In genomic region chr7:149226840-149227494, GRCh38 we compare ENCODE assay signal across 16 cellular contexts.
"Had no signal": no experiment of that assay in that cellular context is flagged by ENCODE, and none has a peak within 500 bp of the region (broad histone marks: within the 10 kb centered on the region; RNA-seq: fewer than 3 reads in every experiment).

No MANE protein-coding gene starts in this region.

- DNase-seq: activated CD4-positive, alpha-beta T cell treated with anti-CD3 and anti-CD28 coated beads, Interleukin-2, amount 50 U/mL, for 4 hours; activated CD4-positive, CD25-positive, alpha-beta regulatory T cell treated with anti-CD3 and anti-CD28 coated beads, Interleukin-2, amount 50 U/mL, for 72 hours; activated gamma-delta T cell treated with Interleukin-2 at 50 U/mL for 16 hours; activated naive CD8-positive, alpha-beta T cell treated with anti-CD3 and anti-CD28 coated beads, Interleukin-2, amount 10 ng/mL, durations not matched to agents 7 days and 5 days; activated T-cell treated with anti-CD3 and anti-CD28 coated beads, Interleukin-2, amount 50 U/mL, for 4 hours; colonic mucosa; hippocampal formation; kidney glomerular epithelial cell; naive thymus-derived CD8-positive, alpha-beta T cell; stimulated activated CD4-positive, alpha-beta T cell treated with anti-CD3 and anti-CD28 coated beads, Interleukin-1b, Interleukin-23, amount 100 ng/mL, for 48 hours; stimulated activated naive B cell treated with anti-CD40 and anti-IgM and Interleukin-4, amounts not matched to agents 10 μg/mL and 1 μg/mL and 100 μg/mL, for 72 hours; SW 1271; transverse colon had no signal

- H3K4me1 ChIP-seq: colonic mucosa had no signal

- H3K4me3 Mint-ChIP-seq: activated naive CD8-positive, alpha-beta T cell treated with anti-CD3 and anti-CD28 coated beads, Interleukin-2, amount 10 ng/mL, durations not matched to agents 7 days and 5 days; activated T-cell treated with anti-CD3 and anti-CD28 coated beads, Interleukin-2, amount 50 U/mL, for 4 hours; naive thymus-derived CD8-positive, alpha-beta T cell; stimulated activated naive B cell treated with anti-CD40 and anti-IgM and Interleukin-4, amounts not matched to agents 10 μg/mL and 1 μg/mL and 100 μg/mL, for 72 hours; T-helper 2 cell treated with Interferon-gamma antibody and Interleukin-4, amounts not matched to agents 5 μg/mL and 100 μg/mL, for 36 hours had no signal

- ATAC-seq: activated T-cell treated with anti-CD3 and anti-CD28 coated beads, Interleukin-2, amount 50 U/mL, for 4 hours; naive thymus-derived CD8-positive, alpha-beta T cell; stimulated activated naive B cell treated with anti-CD40 and anti-IgM and Interleukin-4, amounts not matched to agents 10 μg/mL and 1 μg/mL and 100 μg/mL, for 72 hours had no signal

- H3K9me3 ChIP-seq: colonic mucosa, neutrophil, transverse colon had no signal

- H3K27ac Mint-ChIP-seq: activated naive CD8-positive, alpha-beta T cell treated with anti-CD3 and anti-CD28 coated beads, Interleukin-2, amount 10 ng/mL, durations not matched to agents 7 days and 5 days; stimulated activated naive B cell treated with anti-CD40 and anti-IgM and Interleukin-4, amounts not matched to agents 10 μg/mL and 1 μg/mL and 100 μg/mL, for 72 hours; T-helper 2 cell treated with Interferon-gamma antibody and Interleukin-4, amounts not matched to agents 5 μg/mL and 100 μg/mL, for 36 hours had no signal

- H3K4me3 ChIP-seq: cardiac muscle cell, colonic mucosa, transverse colon had no signal

- H3K4me1 Mint-ChIP-seq: activated naive CD8-positive, alpha-beta T cell treated with anti-CD3 and anti-CD28 coated beads, Interleukin-2, amount 10 ng/mL, durations not matched to agents 7 days and 5 days had no signal

- H3K9me3 Mint-ChIP-seq: activated naive CD8-positive, alpha-beta T cell treated with anti-CD3 and anti-CD28 coated beads, Interleukin-2, amount 10 ng/mL, durations not matched to agents 7 days and 5 days; activated T-cell treated with anti-CD3 and anti-CD28 coated beads, Interleukin-2, amount 50 U/mL, for 4 hours; stimulated activated naive B cell treated with anti-CD40 and anti-IgM and Interleukin-4, amounts not matched to agents 10 μg/mL and 1 μg/mL and 100 μg/mL, for 72 hours; T-helper 2 cell treated with Interferon-gamma antibody and Interleukin-4, amounts not matched to agents 5 μg/mL and 100 μg/mL, for 36 hours had no signal

- H3K27ac ChIP-seq: cardiac muscle cell, colonic mucosa, neutrophil, transverse colon had no signal

- H3K27me3 ChIP-seq: cardiac muscle cell, colonic mucosa, neutrophil, transverse colon had no signal
